8 cellular contexts compared by ENCODE assay signal in genomic region chr13:114114666-114115065, GRCh38. TPM values are rescaled to one million over a fixed set of nuclear protein-coding genes. Genes with fewer than 3 reads are reported as not detected.
A peak's percentile ranks its signal among the peaks of the same experiment; 100 is the strongest.
DNase-seq lines count a peak whose midpoint lies in the region; ATAC-seq and TF ChIP-seq lines count a peak whose summit lies in the region.
"Not testable (repeated sequence)": the region's sequence is repeated elsewhere in the genome, so short reads cannot be mapped to it uniquely, and the experiment has no call there.

No MANE protein-coding gene starts in this region.

- H3K27ac ChIP-seq in AG04450 (ENCODE audit: low read depth, low read length), result peak overlapping the region; percentile 85
- H3K27ac ChIP-seq in neural progenitor cell, result not testable (repeated sequence)

- H3K4me2 ChIP-seq in neural progenitor cell, result not testable (repeated sequence)

- TF ChIP-seq CTCF in AG04450 (IDR thresholded peaks at IDR 0.05; ENCODE audit: low read depth, low read length); neural progenitor cell (IDR thresholded peaks at IDR 0.05): not testable (repeated sequence)

- peaks cover 37% of the 10 kb centered on the region for H3K4me1 ChIP-seq in neural progenitor cell

- ATAC-seq in activated T-helper 17 cell treated with anti-CD3 and anti-CD28 coated beads, Interleukin-2, amount 50 U/mL, for 72 hours (replicated peaks); effector memory CD8-positive, alpha-beta T cell (replicated peaks); left lobe of liver: not testable (repeated sequence)

- H3K9me3 ChIP-seq in AG04450 (ENCODE audit: control insufficient read depth, insufficient read depth, low read length); neural progenitor cell (ENCODE audit: low read depth): not testable (repeated sequence)

- not testable (repeated sequence) for DNase-seq in AG04450 (ENCODE audit: low read depth, low spot score); effector memory CD8-positive, alpha-beta T cell; neural progenitor cell (ENCODE audit: low spot score)
- DNase-seq in activated CD4-positive, CD25-positive, alpha-beta regulatory T cell treated with anti-CD3 and anti-CD28 coated beads, Interleukin-2, amount 50 U/mL, for 72 hours, result peak; percentile 21
- DNase-seq in left lobe of liver (ENCODE audit: low spot score), result peak; percentile 37

- not testable (repeated sequence) for H3K9me3 Mint-ChIP-seq in IgD-negative memory B cell; activated T-helper 17 cell treated with anti-CD3 and anti-CD28 coated beads, Interleukin-2, amount 50 U/mL, for 72 hours; effector memory CD8-positive, alpha-beta T cell; neural progenitor cell; stimulated activated naive CD8-positive, alpha-beta T cell treated with anti-CD3 and anti-CD28 coated beads, Interleukin-15, Interleukin-2, amounts not matched to agents 100 ng/mL and 50 ng/mL, for 24 hours

- H3K36me3 ChIP-seq in neural progenitor cell, result not testable (repeated sequence)

- peak overlapping the region in 1 of 4 donors; percentile 73 for H3K4me3 Mint-ChIP-seq in IgD-negative memory B cell
- peak overlapping the region; percentile 39 for H3K4me3 Mint-ChIP-seq in activated T-helper 17 cell treated with anti-CD3 and anti-CD28 coated beads, Interleukin-2, amount 50 U/mL, for 72 hours
- H3K4me3 Mint-ChIP-seq in effector memory CD8-positive, alpha-beta T cell, result peak overlapping the region in 1 of 2 donors; percentile 15
- not testable (repeated sequence) for H3K4me3 Mint-ChIP-seq in neural progenitor cell
- peak overlapping the region; percentile 51 for H3K4me3 Mint-ChIP-seq in stimulated activated naive CD8-positive, alpha-beta T cell treated with anti-CD3 and anti-CD28 coated beads, Interleukin-15, Interleukin-2, amounts not matched to agents 100 ng/mL and 50 ng/mL, for 24 hours

- not testable (repeated sequence) for H3K27me3 ChIP-seq in AG04450 (ENCODE audit: control insufficient read depth, insufficient read depth, low read length); neural progenitor cell

- not testable (repeated sequence) for H4K20me1 ChIP-seq in neural progenitor cell (ENCODE audit: low read depth)

- POLR2A ChIA-PET in AG04450 (lab: Yijun Ruan, JAX), result not testable (repeated sequence)

- H3K36me3 Mint-ChIP-seq in IgD-negative memory B cell, result not testable (repeated sequence)
- H3K36me3 Mint-ChIP-seq in activated T-helper 17 cell treated with anti-CD3 and anti-CD28 coated beads, Interleukin-2, amount 50 U/mL, for 72 hours (ENCODE audit: low read depth), result peaks cover 33% of the 10 kb centered on the region
- peaks cover 58% of the 10 kb centered on the region for H3K36me3 Mint-ChIP-seq in effector memory CD8-positive, alpha-beta T cell (ENCODE audit: insufficient read depth)
- H3K36me3 Mint-ChIP-seq in neural progenitor cell, result peaks cover 16% of the 10 kb centered on the region
- peaks cover 20% of the 10 kb centered on the region for H3K36me3 Mint-ChIP-seq in stimulated activated naive CD8-positive, alpha-beta T cell treated with anti-CD3 and anti-CD28 coated beads, Interleukin-15, Interleukin-2, amounts not matched to agents 100 ng/mL and 50 ng/mL, for 24 hours (ENCODE audit: low read depth)

- peaks cover 55% of the 10 kb centered on the region for H3F3A ChIP-seq in neural progenitor cell (ENCODE audit: low read depth)

- H3K9ac ChIP-seq in neural progenitor cell, result not testable (repeated sequence)

- H3K27ac Mint-ChIP-seq in IgD-negative memory B cell (peak overlapping the region; percentile 31 to 96 (median 59)), neural progenitor cell (peak overlapping the region; percentile 92)
- peak overlapping the region; percentile 79 for H3K27ac Mint-ChIP-seq in activated T-helper 17 cell treated with anti-CD3 and anti-CD28 coated beads, Interleukin-2, amount 50 U/mL, for 72 hours
- H3K27ac Mint-ChIP-seq in effector memory CD8-positive, alpha-beta T cell, result peak overlapping the region; percentile 28 to 91
- H3K27ac Mint-ChIP-seq in stimulated activated naive CD8-positive, alpha-beta T cell treated with anti-CD3 and anti-CD28 coated beads, Interleukin-15, Interleukin-2, amounts not matched to agents 100 ng/mL and 50 ng/mL, for 24 hours, result peak overlapping the region; percentile 81

- H3K4me1 Mint-ChIP-seq in IgD-negative memory B cell (peaks cover 31 to 40% (median 34%) of the 10 kb centered on the region in 3 donors), neural progenitor cell (peaks cover 71% of the 10 kb centered on the region)
- H3K4me1 Mint-ChIP-seq in activated T-helper 17 cell treated with anti-CD3 and anti-CD28 coated beads, Interleukin-2, amount 50 U/mL, for 72 hours, result peaks cover 48% of the 10 kb centered on the region
- peaks cover 45 to 58% of the 10 kb centered on the region in 2 donors for H3K4me1 Mint-ChIP-seq in effector memory CD8-positive, alpha-beta T cell (ENCODE audit: low read depth in 2 of 2)
- peaks cover 67% of the 10 kb centered on the region for H3K4me1 Mint-ChIP-seq in stimulated activated naive CD8-positive, alpha-beta T cell treated with anti-CD3 and anti-CD28 coated beads, Interleukin-15, Interleukin-2, amounts not matched to agents 100 ng/mL and 50 ng/mL, for 24 hours (ENCODE audit: low read depth)

- not testable (repeated sequence) for H3K27me3 Mint-ChIP-seq in IgD-negative memory B cell; activated T-helper 17 cell treated with anti-CD3 and anti-CD28 coated beads, Interleukin-2, amount 50 U/mL, for 72 hours; effector memory CD8-positive, alpha-beta T cell; neural progenitor cell (ENCODE audit: insufficient read depth, low read depth); stimulated activated naive CD8-positive, alpha-beta T cell treated with anti-CD3 and anti-CD28 coated beads, Interleukin-15, Interleukin-2, amounts not matched to agents 100 ng/mL and 50 ng/mL, for 24 hours

- not testable (repeated sequence) for H3K79me2 ChIP-seq in neural progenitor cell (ENCODE audit: low read depth)

- CTCF ChIA-PET in AG04450 (lab: Charles Lee), result not testable (repeated sequence)

- not testable (repeated sequence) for H2AFZ ChIP-seq in neural progenitor cell (replicated peaks)

- H3K4me3 ChIP-seq in AG04450 (ENCODE audit: low read depth, low read length); neural progenitor cell: not testable (repeated sequence)

RNA-seq across cellular contexts. Expression of gene RASA3, which starts 17.8 kb away (rescaled TPM):
- 25.2 and 26.8 TPM in 2 replicates for polyA plus RNA-seq in AG04450 (2011; rRNA removed)
- polyA minus RNA-seq in AG04450 (2011; rRNA and poly(A)+ RNA removed), result 32.8 and 38.1 TPM in 2 replicates
- polyA plus RNA-seq in IgD-negative memory B cell, result 52.8 TPM
- total RNA-seq in activated T-helper 17 cell treated with anti-CD3 and anti-CD28 coated beads, Interleukin-2, amount 50 U/mL, for 72 hours, result 10 to 100 TPM; 18.4 to 62.5 TPM
- 4.5 TPM for total RNA-seq in left lobe of liver
- total RNA-seq in neural progenitor cell (ENCODE audit: low replicate concordance), result 2.9 and 6.0 TPM in 2 replicates
